18 cellular contexts compared by ENCODE assay signal in genomic region chr1:86335906-86336305, GRCh38.
DNase-seq lines count a peak whose midpoint lies in the region; TF ChIP-seq lines count a peak whose summit lies in the region.
"Had no signal": no experiment of that assay in that cellular context is flagged by ENCODE, and none has a peak within 500 bp of the region (broad histone marks: within the 10 kb centered on the region; RNA-seq: fewer than 3 reads in every experiment).

No MANE protein-coding gene starts in this region.

- H3K4me1 ChIP-seq in mesendoderm (ENCODE audit: control insufficient read depth, low read depth, low read length) (no peaks in the 10 kb centered on the region), stomach (no peaks in the 10 kb centered on the region)
- H3K4me1 ChIP-seq: A549, BLaER1, Caco-2, HAP-1 had no signal

- H4K5ac ChIP-seq in mesendoderm (ENCODE audit: low read length): no peak overlapping the region

- H3K79me2 ChIP-seq in mesendoderm (ENCODE audit: control insufficient read depth, insufficient read depth, low read length): no peaks in the 10 kb centered on the region

- TF ChIP-seq POLR2A in stomach (IDR thresholded peaks at IDR 0.05): no peak

- H3K27ac ChIP-seq in mesendoderm (ENCODE audit: low read depth, low read length) (no peak overlapping the region), stomach (no peak overlapping the region), brain microvascular endothelial cell (no peak overlapping the region)
- H3K27ac ChIP-seq: A549, BLaER1, C4-2B had no signal

- no peaks in the 10 kb centered on the region for H3K79me1 ChIP-seq in mesendoderm (ENCODE audit: low read length)

- no peak for TF ChIP-seq EP300 in stomach (IDR thresholded peaks at IDR 0.05)

- in situ Hi-C loops in brain microvascular endothelial cell (cut with HindIII; ENCODE audit: low pct_ligation_motif_present, low sequenced_read_pairs): no loop called here

- no peak overlapping the region for H3K4me2 ChIP-seq in mesendoderm (ENCODE audit: low read length)
- H3K4me2 ChIP-seq: A549, BLaER1 had no signal

- no peak overlapping the region for H3K9ac ChIP-seq in mesendoderm (ENCODE audit: low read length)
- H3K9ac ChIP-seq: BLaER1 had no signal

- no CpG with 5 or more reads among the region's 1 CpG for WGBS in mesendoderm (ENCODE audit: extremely low coverage, insufficient coverage, low lambda C conversion rate)
- 64 to 81% (median 74%) methylated on average over 1 of the region's 1 CpG for WGBS in stomach, 5 donors

- no peak overlapping the region for H3K4ac ChIP-seq in mesendoderm (ENCODE audit: low read depth, low read length)

- H3K36me3 ChIP-seq in mesendoderm (ENCODE audit: control insufficient read depth, insufficient read depth, low read length): no peaks in the 10 kb centered on the region
- no peaks in the 10 kb centered on the region for H3K36me3 ChIP-seq in stomach
- no peaks in the 10 kb centered on the region for H3K36me3 ChIP-seq in brain microvascular endothelial cell (replicated peaks)
- H3K36me3 ChIP-seq: BLaER1, HAP-1 had no signal

- TF ChIP-seq CTCF in epithelial cell of proximal tubule (conservative IDR thresholded peaks at IDR 0.05; ENCODE audit: low read depth, low read length) (no peak), stomach (IDR thresholded peaks at IDR 0.05) (no peak), brain microvascular endothelial cell (IDR thresholded peaks at IDR 0.05; ENCODE audit: low read depth, low read length, missing control alignments) (no peak)

- H3K27me3 ChIP-seq in mesendoderm (ENCODE audit: insufficient read depth, low read length, poor library complexity) (no peaks in the 10 kb centered on the region), stomach (no peaks in the 10 kb centered on the region), brain microvascular endothelial cell (replicated peaks) (no peaks in the 10 kb centered on the region)
- H3K27me3 ChIP-seq: BLaER1 had no signal

- no peak overlapping the region for H3K4me3 ChIP-seq in epithelial cell of proximal tubule (ENCODE audit: low read depth, low read length)
- no peak overlapping the region for H3K4me3 ChIP-seq in mesendoderm (ENCODE audit: low read length)
- no peak overlapping the region for H3K4me3 ChIP-seq in stomach
- H3K4me3 ChIP-seq in brain microvascular endothelial cell (ENCODE audit: low read depth, low read length): no peak overlapping the region
- H3K4me3 ChIP-seq: A549, BLaER1, HAP-1 had no signal

- no peak overlapping the region for H3K18ac ChIP-seq in mesendoderm (ENCODE audit: low read length)

- intact Hi-C loops in stomach (cut with DNase I; ENCODE audit: low total_unique reads): no loop called here

- no peak overlapping the region for H3K56ac ChIP-seq in mesendoderm (ENCODE audit: low read length)

- DNase-seq in epithelial cell of proximal tubule (ENCODE audit: low read depth) (peak; percentile 41), kidney tubule cell (ENCODE audit: low spot score) (peak; percentile 30), mesendoderm (peak; percentile 11), stomach (no peak), SW480 (ENCODE audit: low spot score) (no peak), brain microvascular endothelial cell (no peak)
- DNase-seq: 8988T; Caco-2; CD4-positive, CD25-positive, alpha-beta regulatory T cell; CD8-positive, alpha-beta T cell; DMS153; DND-41; GOT3; HFFc6 had no signal

- no peak overlapping the region for H2BK15ac ChIP-seq in mesendoderm (replicated peaks; ENCODE audit: low read depth)

- no peak overlapping the region for H4K8ac ChIP-seq in mesendoderm (ENCODE audit: low read depth, low read length)

- H3K23ac ChIP-seq in mesendoderm (ENCODE audit: low read length): no peak overlapping the region

- no peak overlapping the region for H2AK5ac ChIP-seq in mesendoderm (ENCODE audit: low read length)

- H3K9me3 ChIP-seq in stomach: peaks cover 0 to 6% (median 0%) of the 10 kb centered on the region in 4 donors
- H3K9me3 ChIP-seq: A549, BLaER1, Caco-2, HAP-1 had no signal

- H2BK120ac ChIP-seq in mesendoderm (ENCODE audit: low read depth, low read length): no peak overlapping the region

- H2BK5ac ChIP-seq in mesendoderm (ENCODE audit: low read length): no peak overlapping the region

Comparison
In these comparisons a context has a peak if more than half of its experiments do, and no peak if none do; other contexts are left out.
1. DNase-seq: peak in epithelial cell of proximal tubule (single experiment), kidney tubule cell (single experiment) and mesendoderm (single experiment); none in stomach (single experiment), SW480 (single experiment) and brain microvascular endothelial cell (single experiment).